ENCODE assay signal across 10 cellular contexts in genomic region chr1:233791372-233791703, GRCh38.
A peak's percentile ranks its signal among the peaks of the same experiment; 100 is the strongest.
DNase-seq lines count a peak whose midpoint lies in the region; ATAC-seq, FAIRE-seq and TF ChIP-seq lines count a peak whose summit lies in the region.
"Had no signal": no experiment of that assay in that cellular context is flagged by ENCODE, and none has a peak within 500 bp of the region (broad histone marks: within the 10 kb centered on the region; RNA-seq: fewer than 3 reads in every experiment).

No MANE protein-coding gene starts in this region.

- H3K36me3 Mint-ChIP-seq in CD14-positive monocyte (no peaks in the 10 kb centered on the region), activated B cell treated with CpG ODN at 0.5 μM for 24 hours (ENCODE audit: low read depth) (no peaks in the 10 kb centered on the region), nephron progenitor cell (ENCODE audit: low read depth) (no peaks in the 10 kb centered on the region)

- H3K36me3 ChIP-seq in esophagus squamous epithelium (no peaks in the 10 kb centered on the region), pancreas (no peaks in the 10 kb centered on the region)
- H3K36me3 ChIP-seq: Peyer's patch had no signal

- no peak for TF ChIP-seq POLR2A in esophagus squamous epithelium (IDR thresholded peaks at IDR 0.05)

- intact Hi-C loops in CD14-positive monocyte (cut with micrococcal nuclease) (loop anchor here in 1 of 2 donors (10.0 kb wide), 1 partner anchor 487 kb away; no protein-coding TSS in a partner anchor), activated B cell treated with CpG ODN at 0.5 μM for 24 hours (cut with micrococcal nuclease) (loop anchor here (1.0 kb wide), 2 partner anchors 350 to 487 kb away; no protein-coding TSS in a partner anchor), esophagus squamous epithelium (cut with DNase I) (no loop called here), pancreas (cut with DNase I) (loop anchor here in 2 of 3 donors (5.0 to 10.0 kb wide), 2 partner anchors 347 to 349 kb away; no protein-coding TSS in a partner anchor)

- H3K4me3 Mint-ChIP-seq in CD14-positive monocyte (no peak overlapping the region), activated B cell treated with CpG ODN at 0.5 μM for 24 hours (no peak overlapping the region), nephron progenitor cell (no peak overlapping the region)

- TF ChIP-seq CTCF in CD14-positive monocyte (IDR thresholded peaks at IDR 0.05) (peak; percentile 47), LNCAP (IDR thresholded peaks at IDR 0.05) (0 out of 2 replicates have a peak, but pooled peaks have one; percentile 6), activated B cell treated with CpG ODN at 0.5 μM for 24 hours (IDR thresholded peaks at IDR 0.05) (peak; percentile 8), nephron progenitor cell (IDR thresholded peaks at IDR 0.05) (peak; percentile 3), esophagus squamous epithelium (IDR thresholded peaks at IDR 0.05) (no peak), pancreas (IDR thresholded peaks at IDR 0.05) (peak in 1 of 4 donors; percentile 7)

- no peak overlapping the region for H3K27ac Mint-ChIP-seq in CD14-positive monocyte
- no peak overlapping the region for H3K27ac Mint-ChIP-seq in activated B cell treated with CpG ODN at 0.5 μM for 24 hours
- no peak overlapping the region for H3K27ac Mint-ChIP-seq in nephron progenitor cell

- H3K4me1 ChIP-seq in esophagus squamous epithelium = no peaks in the 10 kb centered on the region
- no peaks in the 10 kb centered on the region for H3K4me1 ChIP-seq in pancreas
- H3K4me1 ChIP-seq: Peyer's patch had no signal

- POLR2A ChIA-PET in activated B cell treated with CpG ODN at 0.5 μM for 24 hours (lab: Charles Lee) = no interaction called here

- H3K27ac ChIP-seq in esophagus squamous epithelium (no peak overlapping the region), pancreas (no peak overlapping the region)
- H3K27ac ChIP-seq: GM23248, Peyer's patch had no signal

- FAIRE-seq in pancreas (lab: Jason Lieb, UNC) = no peak

- H3K9me3 Mint-ChIP-seq in CD14-positive monocyte = peaks cover 0 to 3% (median 0%) of the 10 kb centered on the region in 7 donors
- peaks cover 6% of the 10 kb centered on the region for H3K9me3 Mint-ChIP-seq in activated B cell treated with CpG ODN at 0.5 μM for 24 hours
- H3K9me3 Mint-ChIP-seq in nephron progenitor cell = peaks cover 21% of the 10 kb centered on the region

- CTCF ChIA-PET in activated B cell treated with CpG ODN at 0.5 μM for 24 hours (lab: Charles Lee) = interaction anchor here (0.8 to 1.3 kb wide), 8 partner anchors 9 to 489 kb away, joined by 3 to 19 read pairs (median 5); no protein-coding TSS in a partner anchor

- WGBS in esophagus squamous epithelium, 2 donors = 4 to 10% methylated on average over 1 of the region's 1 CpG
- WGBS in pancreas, 2 donors = 0 to 7% methylated on average over 1 of the region's 1 CpG

- H3K9me3 ChIP-seq in esophagus squamous epithelium (no peaks in the 10 kb centered on the region), pancreas (no peaks in the 10 kb centered on the region)
- H3K9me3 ChIP-seq: Peyer's patch had no signal

- DNase-seq in CD14-positive monocyte (ENCODE audit: low spot score) = no peak
- DNase-seq in activated B cell treated with CpG ODN at 0.5 μM for 24 hours = no peak
- DNase-seq in nephron progenitor cell = no peak
- DNase-seq in esophagus squamous epithelium (lab: John Stamatoyannopoulos, UW) = no peak
- no peak for DNase-seq in pancreas
- DNase-seq: Right ventricle myocardium superior had no signal

- H3K27me3 Mint-ChIP-seq in CD14-positive monocyte (ENCODE audit: low read depth in 3 of 3) (peaks cover 0 to 7% (median 4%) of the 10 kb centered on the region in 3 donors), activated B cell treated with CpG ODN at 0.5 μM for 24 hours (peaks cover 5% of the 10 kb centered on the region), nephron progenitor cell (ENCODE audit: low read depth, poor library complexity) (no peaks in the 10 kb centered on the region)

- H3K4me1 Mint-ChIP-seq in CD14-positive monocyte (no peaks in the 10 kb centered on the region), activated B cell treated with CpG ODN at 0.5 μM for 24 hours (no peaks in the 10 kb centered on the region), nephron progenitor cell (peaks cover 9% of the 10 kb centered on the region)

- H3K27me3 ChIP-seq in esophagus squamous epithelium = peaks cover 0 to 24% (median 0%) of the 10 kb centered on the region in 4 donors
- H3K27me3 ChIP-seq in pancreas = no peaks in the 10 kb centered on the region
- H3K27me3 ChIP-seq: Peyer's patch had no signal

- ATAC-seq in activated B cell treated with CpG ODN at 0.5 μM for 24 hours (ENCODE audit: low read depth) (no peak), GM19452 (IDR thresholded peaks at IDR 0.05; ENCODE audit: unreplicated experiment) (no peak), pancreas (no peak)

- H3K4me3 ChIP-seq in esophagus squamous epithelium = no peak overlapping the region
- H3K4me3 ChIP-seq in pancreas = no peak overlapping the region
- H3K4me3 ChIP-seq: GM23248, Peyer's patch had no signal

Comparison
In these comparisons a context has a peak if more than half of its experiments do, and no peak if none do; other contexts are left out.
1. CTCF ChIP-seq: peak in CD14-positive monocyte (single experiment), LNCAP (single experiment), activated B cell treated with CpG ODN at 0.5 μM for 24 hours (single experiment) and nephron progenitor cell (single experiment); none in esophagus squamous epithelium (0 of 6).